ENCODE assay signal across 37 cellular contexts in the genomic region with DNA sequence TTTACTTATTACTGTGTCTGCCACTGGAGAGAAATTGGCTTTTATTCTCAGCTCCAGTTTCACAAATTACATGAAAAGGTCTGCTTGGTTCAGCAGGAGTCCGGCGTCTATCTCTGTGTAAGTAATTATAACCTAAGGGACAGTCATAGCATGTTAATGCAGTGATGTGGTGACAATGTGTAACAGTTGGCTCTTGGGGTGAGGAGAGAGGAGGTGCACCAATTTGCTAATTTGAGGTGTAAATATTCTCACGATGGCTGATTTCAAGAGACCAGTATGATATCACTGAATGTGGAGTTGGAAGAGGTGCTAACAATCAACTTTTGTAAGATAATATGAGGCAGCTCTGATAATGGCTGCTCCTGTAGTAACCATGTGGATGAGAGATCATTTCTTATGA.
"Had no signal": no experiment of that assay in that cellular context is flagged by ENCODE, and none has a peak within 500 bp of the region (broad histone marks: within the 10 kb centered on the region; RNA-seq: fewer than 3 reads in every experiment).

No MANE protein-coding gene starts in this region.

- H3K9me3 Mint-ChIP-seq: activated CD4-positive, alpha-beta memory T cell treated with anti-CD3 and anti-CD28 coated beads for 36 hours; activated CD4-positive, alpha-beta T cell treated with anti-CD3 and anti-CD28 coated beads, Interleukin-2, amount 10 ng/mL, durations not matched to agents 24 days and 14 days; activated naive CD4-positive, alpha-beta T cell treated with anti-CD3 and anti-CD28 coated beads for 36 hours; activated naive CD8-positive, alpha-beta T cell treated with anti-CD3 and anti-CD28 coated beads for 36 hours; activated T-helper 1 cell treated with anti-CD3 and anti-CD28 coated beads, Interleukin-12 subunit alpha, Interleukin-12 subunit beta, Interleukin-2, Interleukin-4 antibody, amounts not matched to agents 30 ng/mL and 10 ng/mL and 1 ng/mL, durations not matched to agents 14 hours and 24 hours and 36 hours; nephron; stimulated activated memory B cell treated with anti-CD40 and anti-IgM and Interleukin-4, amounts not matched to agents 10 μg/mL and 1 μg/mL and 100 μg/mL, for 72 hours; stimulated activated naive CD8-positive, alpha-beta T cell treated with anti-CD3 and anti-CD28 coated beads, Interleukin-15, amount 100 ng/mL, for 72 hours had no signal

- H3K4me3 ChIP-seq: adrenal gland, body of pancreas, esophagus squamous epithelium, heart right ventricle, lower lobe of right lung, ovary, sigmoid colon, smooth muscle cell, upper lobe of left lung, vagina had no signal

- H3K4me2 ChIP-seq: smooth muscle cell had no signal

- DNase-seq: activated CD4-positive, alpha-beta memory T cell treated with anti-CD3 and anti-CD28 coated beads for 36 hours; activated CD4-positive, alpha-beta T cell treated with anti-CD3 and anti-CD28 coated beads, Interleukin-2, amount 10 ng/mL, durations not matched to agents 24 days and 14 days; activated CD8-positive, alpha-beta memory T cell treated with anti-CD3 and anti-CD28 coated beads, Interleukin-2, amount 50 U/mL, for 4 hours; activated effector memory CD4-positive, alpha-beta T cell treated with anti-CD3 and anti-CD28 coated beads, Interleukin-2, amount 50 U/mL, for 16 hours; activated naive CD4-positive, alpha-beta T cell treated with anti-CD3 and anti-CD28 coated beads for 36 hours; activated naive CD8-positive, alpha-beta T cell treated with anti-CD3 and anti-CD28 coated beads for 36 hours; activated T-cell treated with anti-CD3 and anti-CD28 coated beads, Interleukin-2, amount 50 U/mL, for 1 hour; adrenal gland; aorta; body of pancreas; dermis blood vessel endothelial cell; effector CD4-positive, alpha-beta T cell; esophagus squamous epithelium; foreskin melanocyte; heart right ventricle; kidney glomerular epithelial cell; lower lobe of right lung; mesenchymal stem cell; ovary; sigmoid colon; stimulated activated CD4-positive, alpha-beta T cell treated with anti-CD3 and anti-CD28 coated beads, Interleukin-1b, Interleukin-23, amount 100 ng/mL, for 48 hours; stimulated activated CD4-positive, alpha-beta T cell treated with anti-CD3 and anti-CD28 coated beads, Interleukin-4, amount 100 ng/mL, for 4 hours; stimulated activated CD8-positive, alpha-beta memory T cell treated with anti-CD3 and anti-CD28 coated beads, Interleukin-4, amount 100 ng/mL, for 48 hours; stimulated activated naive CD8-positive, alpha-beta T cell treated with anti-CD3 and anti-CD28 coated beads, Interleukin-15, amount 100 ng/mL, for 72 hours; substantia nigra; upper lobe of left lung had no signal

- H3K9me3 ChIP-seq: adrenal gland, body of pancreas, esophagus squamous epithelium, heart right ventricle, lower lobe of right lung, neutrophil, ovary, sigmoid colon, upper lobe of left lung, vagina had no signal

- H3K27ac ChIP-seq: adrenal gland, body of pancreas, epithelial cell of prostate, esophagus squamous epithelium, heart right ventricle, lower lobe of right lung, neutrophil, ovary, sigmoid colon, upper lobe of left lung, vagina, VCaP had no signal

- H3K4me1 ChIP-seq: adrenal gland, esophagus squamous epithelium, heart right ventricle, lower lobe of right lung, upper lobe of left lung, vagina had no signal

- H3K4me3 Mint-ChIP-seq: activated CD4-positive, alpha-beta memory T cell treated with anti-CD3 and anti-CD28 coated beads for 36 hours; activated CD4-positive, alpha-beta T cell treated with anti-CD3 and anti-CD28 coated beads, Interleukin-2, amount 10 ng/mL, durations not matched to agents 24 days and 14 days; activated naive CD4-positive, alpha-beta T cell treated with anti-CD3 and anti-CD28 coated beads for 36 hours; activated naive CD8-positive, alpha-beta T cell treated with anti-CD3 and anti-CD28 coated beads for 36 hours; activated T-helper 1 cell treated with anti-CD3 and anti-CD28 coated beads, Interleukin-12 subunit alpha, Interleukin-12 subunit beta, Interleukin-2, Interleukin-4 antibody, amounts not matched to agents 30 ng/mL and 10 ng/mL and 1 ng/mL, durations not matched to agents 14 hours and 24 hours and 36 hours; nephron; stimulated activated memory B cell treated with anti-CD40 and anti-IgM and Interleukin-4, amounts not matched to agents 10 μg/mL and 1 μg/mL and 100 μg/mL, for 72 hours; stimulated activated naive CD8-positive, alpha-beta T cell treated with anti-CD3 and anti-CD28 coated beads, Interleukin-15, amount 100 ng/mL, for 72 hours had no signal

- H3K27me3 ChIP-seq: adrenal gland, body of pancreas, esophagus squamous epithelium, heart right ventricle, neutrophil, ovary, sigmoid colon, upper lobe of left lung, vagina had no signal

- H3K27ac Mint-ChIP-seq: activated CD4-positive, alpha-beta memory T cell treated with anti-CD3 and anti-CD28 coated beads for 36 hours; activated CD4-positive, alpha-beta T cell treated with anti-CD3 and anti-CD28 coated beads, Interleukin-2, amount 10 ng/mL, durations not matched to agents 24 days and 14 days; activated naive CD4-positive, alpha-beta T cell treated with anti-CD3 and anti-CD28 coated beads for 36 hours; activated naive CD8-positive, alpha-beta T cell treated with anti-CD3 and anti-CD28 coated beads for 36 hours; activated T-helper 1 cell treated with anti-CD3 and anti-CD28 coated beads, Interleukin-12 subunit alpha, Interleukin-12 subunit beta, Interleukin-2, Interleukin-4 antibody, amounts not matched to agents 30 ng/mL and 10 ng/mL and 1 ng/mL, durations not matched to agents 14 hours and 24 hours and 36 hours; nephron; progenitor cell of endocrine pancreas; stimulated activated memory B cell treated with anti-CD40 and anti-IgM and Interleukin-4, amounts not matched to agents 10 μg/mL and 1 μg/mL and 100 μg/mL, for 72 hours; stimulated activated naive CD8-positive, alpha-beta T cell treated with anti-CD3 and anti-CD28 coated beads, Interleukin-15, amount 100 ng/mL, for 72 hours had no signal

- H3K4me1 Mint-ChIP-seq: activated CD4-positive, alpha-beta T cell treated with anti-CD3 and anti-CD28 coated beads, Interleukin-2, amount 10 ng/mL, durations not matched to agents 24 days and 14 days; activated naive CD8-positive, alpha-beta T cell treated with anti-CD3 and anti-CD28 coated beads for 36 hours; nephron; stimulated activated memory B cell treated with anti-CD40 and anti-IgM and Interleukin-4, amounts not matched to agents 10 μg/mL and 1 μg/mL and 100 μg/mL, for 72 hours; stimulated activated naive CD8-positive, alpha-beta T cell treated with anti-CD3 and anti-CD28 coated beads, Interleukin-15, amount 100 ng/mL, for 72 hours had no signal

- H3K36me3 ChIP-seq: adrenal gland, esophagus squamous epithelium, heart right ventricle, lower lobe of right lung, neutrophil, ovary, sigmoid colon, upper lobe of left lung, vagina had no signal

- H3K27me3 Mint-ChIP-seq: activated CD4-positive, alpha-beta memory T cell treated with anti-CD3 and anti-CD28 coated beads for 36 hours; progenitor cell of endocrine pancreas; stimulated activated memory B cell treated with anti-CD40 and anti-IgM and Interleukin-4, amounts not matched to agents 10 μg/mL and 1 μg/mL and 100 μg/mL, for 72 hours; stimulated activated naive CD8-positive, alpha-beta T cell treated with anti-CD3 and anti-CD28 coated beads, Interleukin-15, amount 100 ng/mL, for 72 hours had no signal

- H3K36me3 Mint-ChIP-seq: activated CD4-positive, alpha-beta memory T cell treated with anti-CD3 and anti-CD28 coated beads for 36 hours; activated naive CD8-positive, alpha-beta T cell treated with anti-CD3 and anti-CD28 coated beads for 36 hours; stimulated activated memory B cell treated with anti-CD40 and anti-IgM and Interleukin-4, amounts not matched to agents 10 μg/mL and 1 μg/mL and 100 μg/mL, for 72 hours had no signal

- ATAC-seq: activated CD4-positive, CD25-positive, alpha-beta regulatory T cell treated with anti-CD3 and anti-CD28 coated beads, Interleukin-2, amount 50 U/mL, for 24 hours; body of pancreas; heart right ventricle; left lobe of liver; lower lobe of right lung; stimulated activated memory B cell treated with anti-CD40 and anti-IgM and Interleukin-4, amounts not matched to agents 10 μg/mL and 1 μg/mL and 100 μg/mL, for 72 hours; stimulated activated naive CD8-positive, alpha-beta T cell treated with anti-CD3 and anti-CD28 coated beads, Interleukin-15, amount 100 ng/mL, for 72 hours had no signal
